In the genomic region with DNA sequence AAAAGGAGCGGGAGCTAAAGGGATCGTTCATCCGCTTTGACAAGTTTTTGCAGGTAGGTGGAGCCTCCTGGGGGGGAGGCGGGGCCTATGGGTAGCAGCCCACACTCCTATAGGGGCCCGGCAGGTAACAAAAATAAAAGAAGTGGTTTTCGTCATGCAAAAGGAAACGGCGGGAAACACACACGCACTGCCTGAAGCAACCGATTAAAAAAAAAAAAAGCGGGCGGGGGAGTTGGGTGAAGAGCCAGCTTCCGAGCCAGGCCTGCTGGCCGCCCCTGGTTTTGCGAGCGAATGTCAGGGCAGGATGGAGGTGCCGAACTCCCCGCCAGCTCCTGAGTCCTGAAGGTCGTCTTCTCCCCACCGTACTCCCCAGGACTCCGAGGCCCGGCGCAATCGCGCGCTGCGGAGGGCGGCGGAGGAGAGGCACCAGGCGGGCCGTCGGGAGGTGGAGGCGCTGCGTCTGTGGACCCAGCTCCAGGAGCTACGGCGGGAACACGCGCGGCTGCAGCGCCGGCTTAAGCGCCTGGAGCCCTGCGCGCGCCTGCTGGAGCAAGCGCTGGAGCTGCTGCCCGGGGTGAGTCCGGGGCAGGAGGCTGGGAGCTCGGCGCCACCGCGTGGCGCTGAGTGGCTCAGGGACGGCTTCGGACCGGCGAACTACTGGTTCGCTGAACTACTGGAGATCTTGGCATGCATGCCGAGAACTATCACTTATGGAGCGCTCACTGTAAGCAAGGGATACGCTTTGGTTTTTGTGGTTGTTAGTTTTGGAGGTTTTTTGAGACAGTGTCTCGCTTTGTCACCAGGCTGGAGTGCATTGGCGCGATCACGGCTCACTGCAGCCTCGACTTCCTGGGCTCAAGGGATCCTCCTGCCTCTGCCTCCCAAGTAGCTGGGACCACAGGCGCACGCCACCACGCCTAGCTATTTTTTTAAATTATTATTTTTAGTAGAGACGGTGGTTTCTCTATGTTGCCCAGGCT, we compare ENCODE assay signal across 1 cellular context.
TF ChIP-seq lines count a peak whose summit lies in the region.

No MANE protein-coding gene starts in this region.

TF ChIP-seq in HEK293, 187 proteins besides CTCF, POLR2A, EP300 and RAD21 (continued from another document and continues in another):
- TF ChIP-seq, protein P1, sequence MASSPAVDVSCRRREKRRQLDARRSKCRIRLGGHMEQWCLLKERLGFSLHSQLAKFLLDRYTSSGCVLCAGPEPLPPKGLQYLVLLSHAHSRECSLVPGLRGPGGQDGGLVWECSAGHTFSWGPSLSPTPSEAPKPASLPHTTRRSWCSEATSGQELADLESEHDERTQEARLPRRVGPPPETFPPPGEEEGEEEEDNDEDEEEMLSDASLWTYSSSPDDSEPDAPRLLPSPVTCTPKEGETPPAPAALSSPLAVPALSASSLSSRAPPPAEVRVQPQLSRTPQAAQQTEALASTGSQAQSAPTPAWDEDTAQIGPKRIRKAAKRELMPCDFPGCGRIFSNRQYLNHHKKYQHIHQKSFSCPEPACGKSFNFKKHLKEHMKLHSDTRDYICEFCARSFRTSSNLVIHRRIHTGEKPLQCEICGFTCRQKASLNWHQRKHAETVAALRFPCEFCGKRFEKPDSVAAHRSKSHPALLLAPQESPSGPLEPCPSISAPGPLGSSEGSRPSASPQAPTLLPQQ (tag by site-specific recombination; IDR thresholded peaks at IDR 0.05): peak; percentile 100
- TF ChIP-seq GFI1B (tag by site-specific recombination; IDR thresholded peaks at IDR 0.05) (no peak), RBAK (tag by site-specific recombination; IDR thresholded peaks at IDR 0.05) (no peak), ZBTB8A (tag by site-specific recombination; IDR thresholded peaks at IDR 0.05) (0 out of 2 replicates have a peak, but pooled peaks have one; percentile 36), SP7 (tag by site-specific recombination; IDR thresholded peaks at IDR 0.05) (peak; percentile 53; the same call in 1 of the 2 replicates), WT1 (tag by site-specific recombination; IDR thresholded peaks at IDR 0.05) (peak; percentile 13; the same call in 1 of the 2 replicates), ZNF175 (tag by site-specific recombination; IDR thresholded peaks at IDR 0.05) (no peak), ZNF555 (tag by site-specific recombination; conservative IDR thresholded peaks at IDR 0.05) (no peak), ZNF362 (tag by site-specific recombination; IDR thresholded peaks at IDR 0.05) (peak; percentile 72; the same call in 1 of the 2 replicates), PRDM10 (tag by site-specific recombination; IDR thresholded peaks at IDR 0.05) (no peak), ZFP3 (tag by site-specific recombination; IDR thresholded peaks at IDR 0.05; ENCODE audit: low read depth) (no peak), ZNF426 (tag by site-specific recombination; IDR thresholded peaks at IDR 0.05) (no peak), ZNF155 (tag by site-specific recombination; IDR thresholded peaks at IDR 0.05) (no peak), ZBTB17 (tag by site-specific recombination; IDR thresholded peaks at IDR 0.05) (peak; percentile 92), ZBTB26 (tag by site-specific recombination; optimal IDR thresholded peaks at IDR 0.05) (peak; percentile 90), ZNF394 (tag by site-specific recombination; IDR thresholded peaks at IDR 0.05; ENCODE audit: borderline replicate concordance) (peak; percentile 48; the same call in 1 of the 2 replicates), ZNF514 (tag by site-specific recombination; IDR thresholded peaks at IDR 0.05) (no peak), ZXDB (tag by site-specific recombination; IDR thresholded peaks at IDR 0.05) (peak; percentile 40; the same call in 1 of the 2 replicates), ZNF292 (tag by site-specific recombination; IDR thresholded peaks at IDR 0.05; ENCODE audit: borderline replicate concordance, low read depth) (no peak), ZNF221 (tag by site-specific recombination; IDR thresholded peaks at IDR 0.05; ENCODE audit: borderline replicate concordance) (no peak), ZBTB21 (tag by site-specific recombination; IDR thresholded peaks at IDR 0.05) (0 out of 2 replicates have a peak, but pooled peaks have one; percentile 40), ZFP69B (tag by site-specific recombination; IDR thresholded peaks at IDR 0.05) (peak; percentile 99), BCL11A (tag by site-specific recombination; IDR thresholded peaks at IDR 0.05; ENCODE audit: low read depth) (no peak), ZEB2 (tag by site-specific recombination; IDR thresholded peaks at IDR 0.05) (peak; percentile 42; the same call in 1 of the 2 replicates), ZIC2 (tag by site-specific recombination; IDR thresholded peaks at IDR 0.05) (peak; percentile 77), KLF16 (tag by site-specific recombination; IDR thresholded peaks at IDR 0.05) (no peak), ZNF777 (tag by site-specific recombination; IDR thresholded peaks at IDR 0.05; ENCODE audit: borderline replicate concordance) (no peak), ZNF10 (tag by site-specific recombination; IDR thresholded peaks at IDR 0.05) (0 out of 2 replicates have a peak, but pooled peaks have one; percentile 23), ZBTB48 (tag by site-specific recombination; IDR thresholded peaks at IDR 0.05) (no peak), ZBTB1 (tag by site-specific recombination; IDR thresholded peaks at IDR 0.05) (no peak)
- TF ChIP-seq, protein P2, sequence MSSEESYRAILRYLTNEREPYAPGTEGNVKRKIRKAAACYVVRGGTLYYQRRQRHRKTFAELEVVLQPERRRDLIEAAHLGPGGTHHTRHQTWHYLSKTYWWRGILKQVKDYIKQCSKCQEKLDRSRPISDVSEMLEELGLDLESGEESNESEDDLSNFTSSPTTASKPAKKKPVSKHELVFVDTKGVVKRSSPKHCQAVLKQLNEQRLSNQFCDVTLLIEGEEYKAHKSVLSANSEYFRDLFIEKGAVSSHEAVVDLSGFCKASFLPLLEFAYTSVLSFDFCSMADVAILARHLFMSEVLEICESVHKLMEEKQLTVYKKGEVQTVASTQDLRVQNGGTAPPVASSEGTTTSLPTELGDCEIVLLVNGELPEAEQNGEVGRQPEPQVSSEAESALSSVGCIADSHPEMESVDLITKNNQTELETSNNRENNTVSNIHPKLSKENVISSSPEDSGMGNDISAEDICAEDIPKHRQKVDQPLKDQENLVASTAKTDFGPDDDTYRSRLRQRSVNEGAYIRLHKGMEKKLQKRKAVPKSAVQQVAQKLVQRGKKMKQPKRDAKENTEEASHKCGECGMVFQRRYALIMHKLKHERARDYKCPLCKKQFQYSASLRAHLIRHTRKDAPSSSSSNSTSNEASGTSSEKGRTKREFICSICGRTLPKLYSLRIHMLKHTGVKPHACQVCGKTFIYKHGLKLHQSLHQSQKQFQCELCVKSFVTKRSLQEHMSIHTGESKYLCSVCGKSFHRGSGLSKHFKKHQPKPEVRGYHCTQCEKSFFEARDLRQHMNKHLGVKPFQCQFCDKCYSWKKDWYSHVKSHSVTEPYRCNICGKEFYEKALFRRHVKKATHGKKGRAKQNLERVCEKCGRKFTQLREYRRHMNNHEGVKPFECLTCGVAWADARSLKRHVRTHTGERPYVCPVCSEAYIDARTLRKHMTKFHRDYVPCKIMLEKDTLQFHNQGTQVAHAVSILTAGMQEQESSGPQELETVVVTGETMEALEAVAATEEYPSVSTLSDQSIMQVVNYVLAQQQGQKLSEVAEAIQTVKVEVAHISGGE (tag by site-specific recombination; conservative IDR thresholded peaks at IDR 0.05; ENCODE audit: low read depth): no peak; the same call in 1 of the 2 replicates
- TF ChIP-seq, protein P3, sequence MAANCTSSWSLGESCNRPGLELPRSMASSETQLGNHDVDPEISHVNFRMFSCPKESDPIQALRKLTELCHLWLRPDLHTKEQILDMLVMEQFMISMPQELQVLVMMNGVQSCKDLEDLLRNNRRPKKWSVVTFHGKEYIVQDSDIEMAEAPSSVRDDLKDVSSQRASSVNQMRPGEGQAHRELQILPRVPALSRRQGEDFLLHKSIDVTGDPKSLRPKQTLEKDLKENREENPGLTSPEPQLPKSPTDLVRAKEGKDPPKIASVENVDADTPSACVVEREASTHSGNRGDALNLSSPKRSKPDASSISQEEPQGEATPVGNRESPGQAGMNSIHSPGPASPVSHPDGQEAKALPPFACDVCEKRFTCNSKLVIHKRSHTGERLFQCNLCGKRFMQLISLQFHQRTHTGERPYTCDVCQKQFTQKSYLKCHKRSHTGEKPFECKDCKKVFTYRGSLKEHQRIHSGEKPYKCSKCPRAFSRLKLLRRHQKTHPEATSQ (tag by site-specific recombination; IDR thresholded peaks at IDR 0.05): 0 out of 2 replicates have a peak, but pooled peaks have one; percentile 9
- TF ChIP-seq, protein P4, sequence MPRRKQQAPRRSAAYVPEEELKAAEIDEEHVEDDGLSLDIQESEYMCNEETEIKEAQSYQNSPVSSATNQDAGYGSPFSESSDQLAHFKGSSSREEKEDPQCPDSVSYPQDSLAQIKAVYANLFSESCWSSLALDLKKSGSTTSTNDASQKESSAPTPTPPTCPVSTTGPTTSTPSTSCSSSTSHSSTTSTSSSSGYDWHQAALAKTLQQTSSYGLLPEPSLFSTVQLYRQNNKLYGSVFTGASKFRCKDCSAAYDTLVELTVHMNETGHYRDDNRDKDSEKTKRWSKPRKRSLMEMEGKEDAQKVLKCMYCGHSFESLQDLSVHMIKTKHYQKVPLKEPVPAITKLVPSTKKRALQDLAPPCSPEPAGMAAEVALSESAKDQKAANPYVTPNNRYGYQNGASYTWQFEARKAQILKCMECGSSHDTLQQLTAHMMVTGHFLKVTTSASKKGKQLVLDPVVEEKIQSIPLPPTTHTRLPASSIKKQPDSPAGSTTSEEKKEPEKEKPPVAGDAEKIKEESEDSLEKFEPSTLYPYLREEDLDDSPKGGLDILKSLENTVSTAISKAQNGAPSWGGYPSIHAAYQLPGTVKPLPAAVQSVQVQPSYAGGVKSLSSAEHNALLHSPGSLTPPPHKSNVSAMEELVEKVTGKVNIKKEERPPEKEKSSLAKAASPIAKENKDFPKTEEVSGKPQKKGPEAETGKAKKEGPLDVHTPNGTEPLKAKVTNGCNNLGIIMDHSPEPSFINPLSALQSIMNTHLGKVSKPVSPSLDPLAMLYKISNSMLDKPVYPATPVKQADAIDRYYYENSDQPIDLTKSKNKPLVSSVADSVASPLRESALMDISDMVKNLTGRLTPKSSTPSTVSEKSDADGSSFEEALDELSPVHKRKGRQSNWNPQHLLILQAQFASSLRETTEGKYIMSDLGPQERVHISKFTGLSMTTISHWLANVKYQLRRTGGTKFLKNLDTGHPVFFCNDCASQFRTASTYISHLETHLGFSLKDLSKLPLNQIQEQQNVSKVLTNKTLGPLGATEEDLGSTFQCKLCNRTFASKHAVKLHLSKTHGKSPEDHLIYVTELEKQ (tag by site-specific recombination; IDR thresholded peaks at IDR 0.05; ENCODE audit: borderline replicate concordance): no peak
- TF ChIP-seq, protein P5, sequence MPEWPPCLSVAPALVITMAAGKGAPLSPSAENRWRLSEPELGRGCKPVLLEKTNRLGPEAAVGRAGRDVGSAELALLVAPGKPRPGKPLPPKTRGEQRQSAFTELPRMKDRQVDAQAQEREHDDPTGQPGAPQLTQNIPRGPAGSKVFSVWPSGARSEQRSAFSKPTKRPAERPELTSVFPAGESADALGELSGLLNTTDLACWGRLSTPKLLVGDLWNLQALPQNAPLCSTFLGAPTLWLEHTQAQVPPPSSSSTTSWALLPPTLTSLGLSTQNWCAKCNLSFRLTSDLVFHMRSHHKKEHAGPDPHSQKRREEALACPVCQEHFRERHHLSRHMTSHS (tag by site-specific recombination; IDR thresholded peaks at IDR 0.05): no peak
- TF ChIP-seq, protein P6, sequence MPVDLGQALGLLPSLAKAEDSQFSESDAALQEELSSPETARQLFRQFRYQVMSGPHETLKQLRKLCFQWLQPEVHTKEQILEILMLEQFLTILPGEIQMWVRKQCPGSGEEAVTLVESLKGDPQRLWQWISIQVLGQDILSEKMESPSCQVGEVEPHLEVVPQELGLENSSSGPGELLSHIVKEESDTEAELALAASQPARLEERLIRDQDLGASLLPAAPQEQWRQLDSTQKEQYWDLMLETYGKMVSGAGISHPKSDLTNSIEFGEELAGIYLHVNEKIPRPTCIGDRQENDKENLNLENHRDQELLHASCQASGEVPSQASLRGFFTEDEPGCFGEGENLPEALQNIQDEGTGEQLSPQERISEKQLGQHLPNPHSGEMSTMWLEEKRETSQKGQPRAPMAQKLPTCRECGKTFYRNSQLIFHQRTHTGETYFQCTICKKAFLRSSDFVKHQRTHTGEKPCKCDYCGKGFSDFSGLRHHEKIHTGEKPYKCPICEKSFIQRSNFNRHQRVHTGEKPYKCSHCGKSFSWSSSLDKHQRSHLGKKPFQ (tag by site-specific recombination; IDR thresholded peaks at IDR 0.05): no peak
